7 cellular contexts compared by ENCODE assay signal in the genomic region with DNA sequence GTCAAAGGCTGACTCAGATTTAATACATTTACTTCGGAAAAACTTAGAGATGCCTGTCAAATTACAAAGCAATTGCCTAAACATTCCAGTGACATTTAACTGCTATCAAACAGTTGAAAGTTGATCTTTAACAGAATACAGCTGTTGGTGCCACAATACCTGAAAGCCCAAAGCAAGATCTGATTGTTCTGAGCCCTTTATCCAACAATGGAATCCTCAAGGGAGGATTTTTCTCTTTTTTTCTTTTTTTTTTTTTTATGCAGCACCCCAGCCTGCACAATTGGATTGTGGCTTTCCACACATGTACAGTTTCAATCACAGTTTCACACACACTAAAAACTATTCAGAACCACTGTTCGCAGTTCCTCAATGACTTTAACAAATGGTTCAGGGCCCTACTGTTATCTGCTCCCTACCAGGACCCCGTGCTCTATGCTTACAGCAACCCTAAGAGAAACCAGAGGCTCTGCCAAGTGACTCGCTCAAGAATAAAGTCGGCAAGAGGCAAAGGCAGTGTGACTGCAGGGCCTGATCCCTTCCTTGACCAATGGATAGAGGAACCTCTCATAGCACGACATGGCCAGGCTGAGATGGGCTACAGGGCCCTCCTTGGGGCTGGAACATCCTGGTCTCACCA.
DNase-seq lines count a peak whose midpoint lies in the region; ATAC-seq lines count a peak whose summit lies in the region.

No MANE protein-coding gene starts in this region.

- H3K9me3 Mint-ChIP-seq in stimulated activated naive B cell treated with anti-CD40 and anti-IgM and Interleukin-4, amounts not matched to agents 10 μg/mL and 1 μg/mL and 100 μg/mL, for 72 hours, result peaks cover 0 to 3% of the 10 kb centered on the region in 2 donors
- no peaks in the 10 kb centered on the region for H3K9me3 Mint-ChIP-seq in T-helper 2 cell treated with Interferon-gamma antibody and Interleukin-4, amounts not matched to agents 5 μg/mL and 100 μg/mL, for 36 hours

- peak in 2 of 61 donors; percentile 19 to 69 for DNase-seq in caudate nucleus (lab: John Stamatoyannopoulos, UW)
- DNase-seq in stimulated activated naive B cell treated with anti-CD40 and anti-IgM and Interleukin-4, amounts not matched to agents 10 μg/mL and 1 μg/mL and 100 μg/mL, for 72 hours, result no peak
- no peak for DNase-seq in effector CD4-positive, alpha-beta T cell
- no peak for DNase-seq in NCI-H2227 (lab: John Stamatoyannopoulos, UW; ENCODE audit: unreplicated experiment)
- DNase-seq in T-helper 2 cell treated with Interferon-gamma antibody and Interleukin-4, amounts not matched to agents 5 μg/mL and 100 μg/mL, for 36 hours (ENCODE audit: low spot score), result no peak

- H3K4me3 Mint-ChIP-seq in stimulated activated naive B cell treated with anti-CD40 and anti-IgM and Interleukin-4, amounts not matched to agents 10 μg/mL and 1 μg/mL and 100 μg/mL, for 72 hours, result peak overlapping the region in 1 of 2 donors; percentile 4
- no peak overlapping the region for H3K4me3 Mint-ChIP-seq in T-helper 2 cell treated with Interferon-gamma antibody and Interleukin-4, amounts not matched to agents 5 μg/mL and 100 μg/mL, for 36 hours

- ATAC-seq in GM19397 (IDR thresholded peaks at IDR 0.05; ENCODE audit: unreplicated experiment) (peak; percentile 90), HG03103 (IDR thresholded peaks at IDR 0.05; ENCODE audit: low read depth, unreplicated experiment) (peak; percentile 99)
- peak; percentile 99 for ATAC-seq in stimulated activated naive B cell treated with anti-CD40 and anti-IgM and Interleukin-4, amounts not matched to agents 10 μg/mL and 1 μg/mL and 100 μg/mL, for 72 hours (replicated peaks)

- peaks cover 0 to 9% of the 10 kb centered on the region in 2 donors for H3K36me3 Mint-ChIP-seq in stimulated activated naive B cell treated with anti-CD40 and anti-IgM and Interleukin-4, amounts not matched to agents 10 μg/mL and 1 μg/mL and 100 μg/mL, for 72 hours
- no peaks in the 10 kb centered on the region for H3K36me3 Mint-ChIP-seq in T-helper 2 cell treated with Interferon-gamma antibody and Interleukin-4, amounts not matched to agents 5 μg/mL and 100 μg/mL, for 36 hours (ENCODE audit: low read depth)

- no peak overlapping the region for H3K27ac Mint-ChIP-seq in stimulated activated naive B cell treated with anti-CD40 and anti-IgM and Interleukin-4, amounts not matched to agents 10 μg/mL and 1 μg/mL and 100 μg/mL, for 72 hours
- no peak overlapping the region for H3K27ac Mint-ChIP-seq in T-helper 2 cell treated with Interferon-gamma antibody and Interleukin-4, amounts not matched to agents 5 μg/mL and 100 μg/mL, for 36 hours

- H3K4me1 Mint-ChIP-seq in stimulated activated naive B cell treated with anti-CD40 and anti-IgM and Interleukin-4, amounts not matched to agents 10 μg/mL and 1 μg/mL and 100 μg/mL, for 72 hours, result peaks cover 23 to 58% of the 10 kb centered on the region in 2 donors
- H3K4me1 Mint-ChIP-seq in T-helper 2 cell treated with Interferon-gamma antibody and Interleukin-4, amounts not matched to agents 5 μg/mL and 100 μg/mL, for 36 hours (ENCODE audit: low read depth), result peaks cover 2% of the 10 kb centered on the region

- H3K27me3 Mint-ChIP-seq in stimulated activated naive B cell treated with anti-CD40 and anti-IgM and Interleukin-4, amounts not matched to agents 10 μg/mL and 1 μg/mL and 100 μg/mL, for 72 hours, result no peaks in the 10 kb centered on the region
- H3K27me3 Mint-ChIP-seq in T-helper 2 cell treated with Interferon-gamma antibody and Interleukin-4, amounts not matched to agents 5 μg/mL and 100 μg/mL, for 36 hours (ENCODE audit: low read depth), result no peaks in the 10 kb centered on the region

- H3K27ac ChIP-seq in caudate nucleus (ENCODE audit: low read depth, low read length), result peak overlapping the region; percentile 84
